Comparison of ENCODE assay signal across 17 cellular contexts in the genomic region with DNA sequence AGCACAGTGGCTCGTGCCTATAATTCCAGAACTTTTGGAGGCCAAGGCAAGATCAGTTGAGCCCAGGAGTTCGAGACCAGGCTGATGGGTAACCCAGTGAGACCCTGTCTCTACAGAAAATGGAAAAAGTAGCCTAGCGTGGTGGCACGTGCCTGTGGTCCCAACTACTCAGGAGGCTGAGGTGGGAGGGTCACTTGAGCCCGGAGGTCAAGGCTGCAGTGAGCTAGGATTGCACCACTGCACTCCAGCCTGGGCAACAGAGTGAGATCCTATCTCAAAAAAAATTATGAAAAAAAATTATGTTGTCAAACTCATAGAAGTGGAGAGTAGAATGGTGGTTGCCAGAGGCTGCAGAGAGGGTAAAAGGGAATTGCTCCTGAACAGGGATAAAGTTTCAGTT. TPM values are rescaled to one million over a fixed set of nuclear protein-coding genes. Genes with fewer than 3 reads are reported as not detected.
DNase-seq lines count a peak whose midpoint lies in the region; ATAC-seq and TF ChIP-seq lines count a peak whose summit lies in the region.
"Had no signal": no experiment of that assay in that cellular context is flagged by ENCODE, and none has a peak within 500 bp of the region (broad histone marks: within the 10 kb centered on the region; RNA-seq: fewer than 3 reads in every experiment).

No MANE protein-coding gene starts in this region.

- POLR2A ChIA-PET in HEK293 (lab: Yijun Ruan, JAX) = no interaction called here

- ATAC-seq in mucosa of descending colon (no peak), GM18867 (IDR thresholded peaks at IDR 0.05; ENCODE audit: unreplicated experiment) (no peak)
- ATAC-seq: CD8-positive, alpha-beta T cell had no signal

- no peak overlapping the region for H3K4me3 ChIP-seq in HEK293 (ENCODE audit: low read depth, low read length)
- no peak overlapping the region for H3K4me3 ChIP-seq in mucosa of descending colon
- H3K4me3 ChIP-seq: A549; BLaER1 treated with 17β-estradiol and CSF1 and Interleukin-3, amounts not matched to agents 10 nM and 100 nM had no signal

- CTCF ChIA-PET in HEK293 (lab: Yijun Ruan, JAX) = interaction anchor here (0.6 to 6.4 kb wide), 11 partner anchors 9 to 460 kb away, joined by 3 to 68 read pairs (median 4); no protein-coding TSS in a partner anchor

- TF ChIP-seq CTCF in HEK293 (tag by site-specific recombination; IDR thresholded peaks at IDR 0.05) (no peak), mucosa of descending colon (IDR thresholded peaks at IDR 0.05) (no peak)

- DNase-seq in NCI-H526 treated with DMSO at 0.1 percent for 48 hours (lab: John Stamatoyannopoulos, UW) = peak; percentile 79
- no peak for DNase-seq in NCI-H526 (lab: John Stamatoyannopoulos, UW)
- DNase-seq in mucosa of descending colon = peak in 2 of 3 donors; percentile 6 to 19
- DNase-seq in SW480 (ENCODE audit: low spot score) = no peak
- DNase-seq: Caco-2; Calu3; CD4-positive, alpha-beta T cell; CD8-positive, alpha-beta T cell; DMS79 treated with DMSO at 0.1 percent for 48 hours had no signal

- H3K36me3 ChIP-seq in HEK293 (ENCODE audit: control insufficient read depth in 2 of 2, insufficient read depth in 1 of 2, low read length in 2 of 2) (no peaks in the 10 kb centered on the region), mucosa of descending colon (ENCODE audit: low read depth) (no peaks in the 10 kb centered on the region)

- H3K27ac ChIP-seq in HEK293 (ENCODE audit: extremely low read depth, low read depth, low read length) = no peak overlapping the region
- H3K27ac ChIP-seq: 22Rv1; A549; BLaER1 treated with 17β-estradiol and CSF1 and Interleukin-3, amounts not matched to agents 10 nM and 100 nM; C4-2B had no signal

- no peaks in the 10 kb centered on the region for H3K4me1 ChIP-seq in HEK293 (ENCODE audit: control insufficient read depth, insufficient read depth, low read length)
- H3K4me1 ChIP-seq in mucosa of descending colon (ENCODE audit: low read depth) = peaks cover 4% of the 10 kb centered on the region
- H3K4me1 ChIP-seq: Caco-2 had no signal

- H3K9me3 ChIP-seq in HEK293 (ENCODE audit: control insufficient read depth, insufficient read depth, low read depth, low read length) (no peaks in the 10 kb centered on the region), mucosa of descending colon (peaks cover 14% of the 10 kb centered on the region)

- intact Hi-C loops in mucosa of descending colon (cut with DNase I, micrococcal nuclease) = loop anchor here in 1 of 2 donors (5.0 kb wide), 1 partner anchor 197 kb away; no protein-coding TSS in a partner anchor

TF ChIP-seq in HEK293, 187 proteins besides CTCF, POLR2A, EP300 and RAD21:
- peak; percentile 81 for TF ChIP-seq ZNF121 (tag by site-specific recombination; IDR thresholded peaks at IDR 0.05)
- TF ChIP-seq ZNF132 (tag by site-specific recombination; IDR thresholded peaks at IDR 0.05; ENCODE audit: borderline replicate concordance) = no peak
- TF ChIP-seq, protein P1, sequence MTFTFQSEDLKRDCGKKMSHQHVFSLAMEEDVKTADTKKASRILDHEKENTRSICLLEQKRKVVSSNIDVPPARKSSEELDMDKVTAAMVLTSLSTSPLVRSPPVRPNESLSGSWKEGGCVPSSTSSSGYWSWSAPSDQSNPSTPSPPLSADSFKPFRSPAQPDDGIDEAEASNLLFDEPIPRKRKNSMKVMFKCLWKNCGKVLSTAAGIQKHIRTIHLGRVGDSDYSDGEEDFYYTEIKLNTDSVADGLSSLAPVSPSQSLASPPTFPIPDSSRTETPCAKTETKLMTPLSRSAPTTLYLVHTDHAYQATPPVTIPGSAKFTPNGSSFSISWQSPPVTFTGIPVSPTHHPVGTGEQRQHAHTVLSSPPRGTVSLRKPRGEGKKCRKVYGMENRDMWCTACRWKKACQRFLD (tag by site-specific recombination; IDR thresholded peaks at IDR 0.05) = no peak
- TF ChIP-seq SP2 (tag by site-specific recombination; IDR thresholded peaks at IDR 0.05) = no peak
- no peak for TF ChIP-seq ZNF530 (tag by site-specific recombination; IDR thresholded peaks at IDR 0.05; ENCODE audit: low read depth)
- no peak for TF ChIP-seq ZNF221 (tag by site-specific recombination; IDR thresholded peaks at IDR 0.05; ENCODE audit: borderline replicate concordance)
- no peak for TF ChIP-seq ZNF350 (tag by site-specific recombination; IDR thresholded peaks at IDR 0.05)
- TF ChIP-seq ZNF140 (tag by site-specific recombination; IDR thresholded peaks at IDR 0.05) = no peak

RNA-seq across cellular contexts. Expression of a gene that starts 3.6 kb away (rescaled TPM):
- not detected for total RNA-seq in mucosa of descending colon
- total RNA-seq: B cell; Caco-2; Calu3; CD4-positive, alpha-beta T cell; CD8-positive, alpha-beta T cell had no signal

RNA-seq across cellular contexts. Expression of a gene that starts 4.5 kb away (rescaled TPM):
- 1 to 10 TPM in 1 of 3 donors, under 1 TPM in 2; 0.19 to 1.4 (median 0.32) TPM for total RNA-seq in mucosa of descending colon
- total RNA-seq: A172; B cell; Caco-2; Calu3; CD4-positive, alpha-beta T cell; CD8-positive, alpha-beta T cell had no signal

Comparison
In these comparisons a context has a peak if more than half of its experiments do, and no peak if none do; other contexts are left out.
1. DNase-seq: peak in NCI-H526 treated with DMSO at 0.1 percent for 48 hours (single experiment) and mucosa of descending colon (2 of 3); none in NCI-H526 (0 of 2) and SW480 (single experiment).